ENCODE assay signal across 9 cellular contexts in the genomic region with DNA sequence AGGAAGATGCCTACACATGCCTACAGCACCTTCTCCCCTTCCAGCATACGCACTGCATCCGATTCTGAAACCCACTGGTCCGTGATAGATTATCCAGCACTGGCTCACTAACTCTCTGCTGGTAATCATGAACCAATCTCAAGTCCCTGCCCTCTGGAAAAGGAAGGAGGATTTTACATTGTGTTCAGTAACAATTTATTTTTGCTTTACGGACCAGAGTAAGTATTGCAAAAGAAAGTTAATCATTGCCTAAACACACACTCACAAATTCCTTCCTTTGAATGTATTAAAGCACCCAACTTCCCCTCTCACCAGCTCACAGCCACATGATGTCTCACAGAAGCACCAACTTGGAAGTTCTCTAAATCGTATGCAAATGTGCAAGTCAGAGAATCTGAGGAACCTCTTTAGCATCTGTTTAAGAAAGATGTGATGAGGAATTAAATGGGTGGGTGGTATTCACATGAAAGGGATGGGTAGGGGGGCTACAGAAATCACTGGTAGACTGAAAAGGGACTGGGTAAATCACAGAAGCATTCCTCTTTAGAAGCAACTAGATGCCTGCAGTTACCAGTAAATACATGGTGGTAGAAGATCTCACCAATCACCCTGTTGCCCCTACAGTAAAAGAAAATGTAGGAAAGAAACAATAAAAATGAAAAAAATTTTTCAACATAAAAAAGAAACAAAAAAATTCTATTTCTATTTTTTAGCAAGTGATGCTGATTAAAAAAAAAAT. TPM values are rescaled to one million over a fixed set of nuclear protein-coding genes. Genes with fewer than 3 reads are reported as not detected.
DNase-seq lines count a peak whose midpoint lies in the region; ATAC-seq, FAIRE-seq and TF ChIP-seq lines count a peak whose summit lies in the region.
"Had no signal": no experiment of that assay in that cellular context is flagged by ENCODE, and none has a peak within 500 bp of the region (broad histone marks: within the 10 kb centered on the region; RNA-seq: fewer than 3 reads in every experiment).

No MANE protein-coding gene starts in this region.

- peaks cover 3 to 5% of the 10 kb centered on the region in 2 donors for H3K36me3 Mint-ChIP-seq in CD14-positive monocyte
- H3K36me3 Mint-ChIP-seq in natural killer cell, result no peaks in the 10 kb centered on the region

- H3K4me3 Mint-ChIP-seq in CD14-positive monocyte (peak overlapping the region; percentile 68 to 86), natural killer cell (peak overlapping the region; percentile 43)

- H3K27me3 Mint-ChIP-seq in CD14-positive monocyte (ENCODE audit: low read depth in 3 of 3) (no peaks in the 10 kb centered on the region), natural killer cell (ENCODE audit: low read depth in 2 of 2) (no peaks in the 10 kb centered on the region)

- ATAC-seq in natural killer cell (peak; percentile 53 to 70 (median 59)), GM18873 (IDR thresholded peaks at IDR 0.05; ENCODE audit: low FRiP score, unreplicated experiment) (no peak), HG03469 (IDR thresholded peaks at IDR 0.05; ENCODE audit: unreplicated experiment) (no peak), GM21723 (IDR thresholded peaks at IDR 0.05; ENCODE audit: unreplicated experiment) (no peak)

- H3K27ac Mint-ChIP-seq in CD14-positive monocyte, result peak overlapping the region; percentile 90 to 97 (median 96)
- peak overlapping the region in 1 of 2 donors; percentile 53 for H3K27ac Mint-ChIP-seq in natural killer cell

- DNase-seq in CD14-positive monocyte (ENCODE audit: low spot score) (peak; percentile 82), NB4 (ENCODE audit: low read depth) (peak; percentile 88), natural killer cell (no peak), NCI-H446 (lab: John Stamatoyannopoulos, UW) (no peak)

- H3K4me3 ChIP-seq in NB4 (ENCODE audit: low read depth, low read length), result peak overlapping the region; percentile 39

- intact Hi-C loops in CD14-positive monocyte (cut with micrococcal nuclease) (loop anchor here in 1 of 2 donors (10.0 kb wide), 1 partner anchor 178 kb away; no protein-coding TSS in a partner anchor), natural killer cell (cut with micrococcal nuclease) (no loop called here)

- peak; percentile 71 for FAIRE-seq in endometrium (lab: Jason Lieb, UNC)
- FAIRE-seq: keratinocyte had no signal

- TF ChIP-seq CTCF in CD14-positive monocyte (IDR thresholded peaks at IDR 0.05) (no peak), NB4 (IDR thresholded peaks at IDR 0.05; ENCODE audit: low read depth, low read length) (no peak), natural killer cell (IDR thresholded peaks at IDR 0.05) (no peak)

- H3K4me1 Mint-ChIP-seq in CD14-positive monocyte, result peaks cover 84% of the 10 kb centered on the region
- H3K4me1 Mint-ChIP-seq in natural killer cell, result peaks cover 24 to 25% of the 10 kb centered on the region in 2 donors

- no peak for TF ChIP-seq POLR2A in NB4 (IDR thresholded peaks at IDR 0.05; ENCODE audit: extremely low read depth, insufficient read length)

- H3K9me3 Mint-ChIP-seq in CD14-positive monocyte, result no peaks in the 10 kb centered on the region
- no peaks in the 10 kb centered on the region for H3K9me3 Mint-ChIP-seq in natural killer cell

RNA-seq across cellular contexts. Expression of gene GNAQ, which starts 8.4 kb away (rescaled TPM):
- 1 to 10 TPM; 8.3 to 9.6 TPM for polyA plus RNA-seq in CD14-positive monocyte
- 10 to 100 TPM; 17.8 to 51.6 (median 24.5) TPM for total RNA-seq in natural killer cell

Comparison
In these comparisons a context has a peak if more than half of its experiments do, and no peak if none do; other contexts are left out.
1. DNase-seq: peak in CD14-positive monocyte (single experiment) and NB4 (single experiment); none in natural killer cell (single experiment) and NCI-H446 (0 of 2).
2. ATAC-seq: peak in natural killer cell (3 of 3); none in GM18873 (single experiment), HG03469 (single experiment) and GM21723 (single experiment).